1 cellular context compared by ENCODE assay signal in genomic region chr9:106941901-106942300, GRCh38.
TF ChIP-seq lines count a peak whose summit lies in the region.

No MANE protein-coding gene starts in this region.

TF ChIP-seq in GM23338, 12 proteins besides CTCF, POLR2A, EP300 and RAD21 (continued from another document):
- TF ChIP-seq, protein P1, sequence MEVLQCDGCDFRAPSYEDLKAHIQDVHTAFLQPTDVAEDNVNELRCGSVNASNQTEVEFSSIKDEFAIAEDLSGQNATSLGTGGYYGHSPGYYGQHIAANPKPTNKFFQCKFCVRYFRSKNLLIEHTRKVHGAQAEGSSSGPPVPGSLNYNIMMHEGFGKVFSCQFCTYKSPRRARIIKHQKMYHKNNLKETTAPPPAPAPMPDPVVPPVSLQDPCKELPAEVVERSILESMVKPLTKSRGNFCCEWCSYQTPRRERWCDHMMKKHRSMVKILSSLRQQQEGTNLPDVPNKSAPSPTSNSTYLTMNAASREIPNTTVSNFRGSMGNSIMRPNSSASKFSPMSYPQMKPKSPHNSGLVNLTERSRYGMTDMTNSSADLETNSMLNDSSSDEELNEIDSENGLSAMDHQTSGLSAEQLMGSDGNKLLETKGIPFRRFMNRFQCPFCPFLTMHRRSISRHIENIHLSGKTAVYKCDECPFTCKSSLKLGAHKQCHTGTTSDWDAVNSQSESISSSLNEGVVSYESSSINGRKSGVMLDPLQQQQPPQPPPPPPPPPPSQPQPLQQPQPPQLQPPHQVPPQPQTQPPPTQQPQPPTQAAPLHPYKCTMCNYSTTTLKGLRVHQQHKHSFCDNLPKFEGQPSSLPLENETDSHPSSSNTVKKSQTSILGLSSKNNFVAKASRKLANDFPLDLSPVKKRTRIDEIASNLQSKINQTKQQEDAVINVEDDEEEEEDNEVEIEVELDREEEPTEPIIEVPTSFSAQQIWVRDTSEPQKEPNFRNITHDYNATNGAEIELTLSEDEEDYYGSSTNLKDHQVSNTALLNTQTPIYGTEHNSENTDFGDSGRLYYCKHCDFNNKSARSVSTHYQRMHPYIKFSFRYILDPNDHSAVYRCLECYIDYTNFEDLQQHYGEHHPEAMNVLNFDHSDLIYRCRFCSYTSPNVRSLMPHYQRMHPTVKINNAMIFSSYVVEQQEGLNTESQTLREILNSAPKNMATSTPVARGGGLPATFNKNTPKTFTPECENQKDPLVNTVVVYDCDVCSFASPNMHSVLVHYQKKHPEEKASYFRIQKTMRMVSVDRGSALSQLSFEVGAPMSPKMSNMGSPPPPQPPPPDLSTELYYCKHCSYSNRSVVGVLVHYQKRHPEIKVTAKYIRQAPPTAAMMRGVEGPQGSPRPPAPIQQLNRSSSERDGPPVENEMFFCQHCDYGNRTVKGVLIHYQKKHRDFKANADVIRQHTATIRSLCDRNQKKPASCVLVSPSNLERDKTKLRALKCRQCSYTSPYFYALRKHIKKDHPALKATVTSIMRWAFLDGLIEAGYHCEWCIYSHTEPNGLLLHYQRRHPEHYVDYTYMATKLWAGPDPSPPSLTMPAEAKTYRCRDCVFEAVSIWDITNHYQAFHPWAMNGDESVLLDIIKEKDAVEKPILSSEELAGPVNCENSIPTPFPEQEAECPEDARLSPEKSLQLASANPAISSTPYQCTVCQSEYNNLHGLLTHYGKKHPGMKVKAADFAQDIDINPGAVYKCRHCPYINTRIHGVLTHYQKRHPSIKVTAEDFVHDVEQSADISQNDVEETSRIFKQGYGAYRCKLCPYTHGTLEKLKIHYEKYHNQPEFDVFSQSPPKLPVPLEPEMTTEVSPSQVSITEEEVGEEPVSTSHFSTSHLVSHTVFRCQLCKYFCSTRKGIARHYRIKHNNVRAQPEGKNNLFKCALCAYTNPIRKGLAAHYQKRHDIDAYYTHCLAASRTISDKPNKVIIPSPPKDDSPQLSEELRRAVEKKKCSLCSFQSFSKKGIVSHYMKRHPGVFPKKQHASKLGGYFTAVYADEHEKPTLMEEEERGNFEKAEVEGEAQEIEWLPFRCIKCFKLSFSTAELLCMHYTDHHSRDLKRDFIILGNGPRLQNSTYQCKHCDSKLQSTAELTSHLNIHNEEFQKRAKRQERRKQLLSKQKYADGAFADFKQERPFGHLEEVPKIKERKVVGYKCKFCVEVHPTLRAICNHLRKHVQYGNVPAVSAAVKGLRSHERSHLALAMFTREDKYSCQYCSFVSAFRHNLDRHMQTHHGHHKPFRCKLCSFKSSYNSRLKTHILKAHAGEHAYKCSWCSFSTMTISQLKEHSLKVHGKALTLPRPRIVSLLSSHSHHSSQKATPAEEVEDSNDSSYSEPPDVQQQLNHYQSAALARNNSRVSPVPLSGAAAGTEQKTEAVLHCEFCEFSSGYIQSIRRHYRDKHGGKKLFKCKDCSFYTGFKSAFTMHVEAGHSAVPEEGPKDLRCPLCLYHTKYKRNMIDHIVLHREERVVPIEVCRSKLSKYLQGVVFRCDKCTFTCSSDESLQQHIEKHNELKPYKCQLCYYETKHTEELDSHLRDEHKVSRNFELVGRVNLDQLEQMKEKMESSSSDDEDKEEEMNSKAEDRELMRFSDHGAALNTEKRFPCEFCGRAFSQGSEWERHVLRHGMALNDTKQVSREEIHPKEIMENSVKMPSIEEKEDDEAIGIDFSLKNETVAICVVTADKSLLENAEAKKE (CRISPR knock-in tag; IDR thresholded peaks at IDR 0.05) = no peak
- TF ChIP-seq JUNB (IDR thresholded peaks at IDR 0.05; ENCODE audit: unreplicated experiment) = no peak
